In genomic region chr12:115370204-115370603, GRCh38 we compare ENCODE assay signal across 24 cellular contexts.
DNase-seq lines count a peak whose midpoint lies in the region; ATAC-seq and TF ChIP-seq lines count a peak whose summit lies in the region.
"Had no signal": no experiment of that assay in that cellular context is flagged by ENCODE, and none has a peak within 500 bp of the region (broad histone marks: within the 10 kb centered on the region; RNA-seq: fewer than 3 reads in every experiment).

No MANE protein-coding gene starts in this region.

- TF ChIP-seq CTCF in HEK293 (tag by site-specific recombination; IDR thresholded peaks at IDR 0.05) (no peak), mesothelial cell of epicardium (IDR thresholded peaks at IDR 0.05; ENCODE audit: unreplicated experiment) (no peak)

- H3K36me3 Mint-ChIP-seq in mesothelial cell of epicardium = peaks cover 6% of the 10 kb centered on the region
- H3K36me3 Mint-ChIP-seq: CD14-positive monocyte; CD8-positive, alpha-beta memory T cell had no signal

- H3K9me3 ChIP-seq in HEK293 (ENCODE audit: control insufficient read depth, insufficient read depth, low read depth, low read length) (no peaks in the 10 kb centered on the region), HAP-1 (no peaks in the 10 kb centered on the region)

- peak; percentile 46 for DNase-seq in SK-N-DZ (ENCODE audit: low spot score)
- DNase-seq in mesothelial cell of epicardium (ENCODE audit: low spot score in 2 of 2, unreplicated experiment in 2 of 2) = no peak
- DNase-seq in HAP-1 (ENCODE audit: low spot score in 2 of 2) = no peak
- DNase-seq: 8988T; ACHN; AML-193; BE2C; CD4-positive, alpha-beta T cell; CD8-positive, alpha-beta memory T cell; DMS 273 treated with DMSO at 0.1 percent for 48 hours; DMS79; EL; GDM1; GM23248; H7; HFFc6 had no signal

- H3K27me3 Mint-ChIP-seq in mesothelial cell of epicardium (ENCODE audit: low read depth) = no peaks in the 10 kb centered on the region
- H3K27me3 Mint-ChIP-seq: CD4-positive, alpha-beta T cell had no signal

- in situ Hi-C loops in HAP-1 (cut with MboI; ENCODE audit: low sequenced_read_pairs) = no loop called here

- no peak overlapping the region for H3K4me3 Mint-ChIP-seq in mesothelial cell of epicardium
- H3K4me3 Mint-ChIP-seq: CD14-positive monocyte; CD4-positive, alpha-beta T cell; CD8-positive, alpha-beta memory T cell; HFFc6 had no signal

- CTCF ChIA-PET in HEK293 (lab: Yijun Ruan, JAX) = interaction anchor here (0.5 kb wide), 2 partner anchors 15 to 392 kb away, joined by 3 read pairs; no protein-coding TSS in a partner anchor

- peaks cover 6% of the 10 kb centered on the region for H3K9me3 Mint-ChIP-seq in mesothelial cell of epicardium
- H3K9me3 Mint-ChIP-seq: HFFc6 had no signal

- peaks cover 21% of the 10 kb centered on the region for H3K4me1 Mint-ChIP-seq in mesothelial cell of epicardium
- H3K4me1 Mint-ChIP-seq: CD14-positive monocyte had no signal

- POLR2A ChIA-PET in HEK293 (lab: Yijun Ruan, JAX) = no interaction called here

- no peak overlapping the region for H3K27ac ChIP-seq in HEK293 (ENCODE audit: extremely low read depth, low read depth, low read length)
- H3K27ac ChIP-seq: A549; BLaER1 treated with 17β-estradiol and CSF1 and Interleukin-3, amounts not matched to agents 10 nM and 100 nM; GM23248 had no signal

- no peaks in the 10 kb centered on the region; the same call in 1 of the 2 replicates for H3K27me3 ChIP-seq in HAP-1 (ENCODE audit: low read depth)
- H3K27me3 ChIP-seq: BE2C; BLaER1 treated with 17β-estradiol and CSF1 and Interleukin-3, amounts not matched to agents 10 nM and 100 nM had no signal

- peak overlapping the region; percentile 41 for H3K27ac Mint-ChIP-seq in mesothelial cell of epicardium
- H3K27ac Mint-ChIP-seq: CD14-positive monocyte; CD4-positive, alpha-beta T cell; CD8-positive, alpha-beta memory T cell; HFFc6 had no signal

- H3K4me1 ChIP-seq in HEK293 (ENCODE audit: control insufficient read depth, insufficient read depth, low read length) (no peaks in the 10 kb centered on the region), HAP-1 (no peaks in the 10 kb centered on the region)

- H3K4me3 ChIP-seq in HEK293 (ENCODE audit: low read depth, low read length) (no peak overlapping the region), HAP-1 (no peak overlapping the region)
- H3K4me3 ChIP-seq: A549; BLaER1 treated with 17β-estradiol and CSF1 and Interleukin-3, amounts not matched to agents 10 nM and 100 nM; GM12878; GM23248 had no signal

- H3K36me3 ChIP-seq in HEK293 (ENCODE audit: control insufficient read depth in 2 of 2, insufficient read depth in 1 of 2, low read length in 2 of 2) = no peaks in the 10 kb centered on the region
- no peaks in the 10 kb centered on the region for H3K36me3 ChIP-seq in HAP-1 (replicated peaks)
- H3K36me3 ChIP-seq: BE2C; BLaER1 treated with 17β-estradiol and CSF1 and Interleukin-3, amounts not matched to agents 10 nM and 100 nM had no signal

- ATAC-seq in HG03442 (IDR thresholded peaks at IDR 0.05; ENCODE audit: unreplicated experiment) = no peak
- no peak for ATAC-seq in GM19023 (IDR thresholded peaks at IDR 0.05; ENCODE audit: unreplicated experiment)
- ATAC-seq: A549, GM12878, HCT116 had no signal

TF ChIP-seq in HEK293, 187 proteins besides CTCF, POLR2A, EP300 and RAD21:
- TF ChIP-seq EGR2 (tag by site-specific recombination; IDR thresholded peaks at IDR 0.05; ENCODE audit: low read depth) (peak; percentile 59; the same call in 1 of the 2 replicates), PRDM4 (tag by site-specific recombination; IDR thresholded peaks at IDR 0.05) (no peak), FEZF1 (tag by site-specific recombination; IDR thresholded peaks at IDR 0.05) (no peak), ZNF555 (tag by site-specific recombination; conservative IDR thresholded peaks at IDR 0.05) (no peak), ZFHX2 (tag by site-specific recombination; conservative IDR thresholded peaks at IDR 0.05) (peak; percentile 57; the same call in 1 of the 2 replicates), ZSCAN23 (tag by site-specific recombination; IDR thresholded peaks at IDR 0.05) (no peak)
